In genomic region chr13:36493046-36493445, GRCh38 we compare ENCODE assay signal across 1 cellular context.
TF ChIP-seq lines count a peak whose summit lies in the region.

No MANE protein-coding gene starts in this region.

TF ChIP-seq in WTC11, 78 proteins besides CTCF, POLR2A, EP300 and RAD21 (continued from another document):
- TF ChIP-seq MXD4 (CRISPR knock-in tag; IDR thresholded peaks at IDR 0.05; ENCODE audit: borderline replicate concordance): no peak
- TF ChIP-seq MAX (CRISPR knock-in tag; IDR thresholded peaks at IDR 0.05): no peak
TF ChIP-seq in WTC11: peak in this region for 0.
